1 cellular context compared by ENCODE assay signal in the genomic region with DNA sequence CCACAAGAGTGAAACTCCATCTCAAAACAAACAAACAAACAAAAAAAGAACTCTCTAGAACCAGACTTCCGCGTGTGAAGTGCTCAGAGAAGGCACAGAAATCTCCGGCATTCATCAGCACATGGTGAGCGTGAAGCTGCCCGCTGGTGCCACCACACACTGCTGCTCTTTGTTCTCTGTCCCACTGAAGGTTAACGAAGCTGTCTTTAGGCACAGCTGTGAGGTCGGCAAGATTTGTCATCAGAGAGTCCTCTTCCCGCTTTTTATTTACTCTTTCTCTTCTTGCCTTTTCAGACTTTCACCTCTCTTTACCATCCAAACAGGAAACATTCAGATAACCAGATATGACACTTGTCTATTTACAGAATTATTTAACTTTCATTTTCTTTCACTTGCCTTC.
A peak's percentile ranks its signal among the peaks of the same experiment; 100 is the strongest.
TF ChIP-seq lines count a peak whose summit lies in the region.

No MANE protein-coding gene starts in this region.

TF ChIP-seq in HepG2, 621 proteins besides CTCF, POLR2A, EP300 and RAD21 (continued from another document):
- TF ChIP-seq, protein P1, sequence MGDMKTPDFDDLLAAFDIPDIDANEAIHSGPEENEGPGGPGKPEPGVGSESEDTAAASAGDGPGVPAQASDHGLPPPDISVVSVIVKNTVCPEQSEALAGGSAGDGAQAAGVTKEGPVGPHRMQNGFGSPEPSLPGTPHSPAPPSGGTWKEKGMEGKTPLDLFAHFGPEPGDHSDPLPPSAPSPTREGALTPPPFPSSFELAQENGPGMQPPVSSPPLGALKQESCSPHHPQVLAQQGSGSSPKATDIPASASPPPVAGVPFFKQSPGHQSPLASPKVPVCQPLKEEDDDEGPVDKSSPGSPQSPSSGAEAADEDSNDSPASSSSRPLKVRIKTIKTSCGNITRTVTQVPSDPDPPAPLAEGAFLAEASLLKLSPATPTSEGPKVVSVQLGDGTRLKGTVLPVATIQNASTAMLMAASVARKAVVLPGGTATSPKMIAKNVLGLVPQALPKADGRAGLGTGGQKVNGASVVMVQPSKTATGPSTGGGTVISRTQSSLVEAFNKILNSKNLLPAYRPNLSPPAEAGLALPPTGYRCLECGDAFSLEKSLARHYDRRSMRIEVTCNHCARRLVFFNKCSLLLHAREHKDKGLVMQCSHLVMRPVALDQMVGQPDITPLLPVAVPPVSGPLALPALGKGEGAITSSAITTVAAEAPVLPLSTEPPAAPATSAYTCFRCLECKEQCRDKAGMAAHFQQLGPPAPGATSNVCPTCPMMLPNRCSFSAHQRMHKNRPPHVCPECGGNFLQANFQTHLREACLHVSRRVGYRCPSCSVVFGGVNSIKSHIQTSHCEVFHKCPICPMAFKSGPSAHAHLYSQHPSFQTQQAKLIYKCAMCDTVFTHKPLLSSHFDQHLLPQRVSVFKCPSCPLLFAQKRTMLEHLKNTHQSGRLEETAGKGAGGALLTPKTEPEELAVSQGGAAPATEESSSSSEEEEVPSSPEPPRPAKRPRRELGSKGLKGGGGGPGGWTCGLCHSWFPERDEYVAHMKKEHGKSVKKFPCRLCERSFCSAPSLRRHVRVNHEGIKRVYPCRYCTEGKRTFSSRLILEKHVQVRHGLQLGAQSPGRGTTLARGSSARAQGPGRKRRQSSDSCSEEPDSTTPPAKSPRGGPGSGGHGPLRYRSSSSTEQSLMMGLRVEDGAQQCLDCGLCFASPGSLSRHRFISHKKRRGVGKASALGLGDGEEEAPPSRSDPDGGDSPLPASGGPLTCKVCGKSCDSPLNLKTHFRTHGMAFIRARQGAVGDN (CRISPR knock-in tag; IDR thresholded peaks at IDR 0.05) = peak; percentile 24; the same call in 1 of the 2 replicates
- TF ChIP-seq ZNF34 (CRISPR knock-in tag; IDR thresholded peaks at IDR 0.05; ENCODE audit: borderline replicate concordance) (no peak), SALL1 (CRISPR knock-in tag; IDR thresholded peaks at IDR 0.05) (peak; percentile 25; the same call in 1 of the 2 replicates), SOX13 (IDR thresholded peaks at IDR 0.05) (no peak), SOX13 (CRISPR knock-in tag; conservative IDR thresholded peaks at IDR 0.05 in 1 of 2, IDR thresholded peaks at IDR 0.05 in 1 of 2) (peak in 1 of 2 experiments; percentile 33; a peak in 1 of 4 replicates), ZNF670 (CRISPR knock-in tag; IDR thresholded peaks at IDR 0.05; ENCODE audit: borderline replicate concordance) (no peak), TBX2 (CRISPR knock-in tag; IDR thresholded peaks at IDR 0.05; ENCODE audit: borderline replicate concordance) (peak; percentile 40; the same call in 1 of the 2 replicates), MYC (CRISPR knock-in tag; IDR thresholded peaks at IDR 0.05; ENCODE audit: borderline replicate concordance) (peak; percentile 38; the same call in 1 of the 2 replicates), TCF7L2 (IDR thresholded peaks at IDR 0.05; ENCODE audit: low read depth, low read length) (no peak), TCF7 (IDR thresholded peaks at IDR 0.05; ENCODE audit: low read depth) (peak; percentile 36; the same call in 1 of the 2 replicates), ZNF205 (CRISPR knock-in tag; IDR thresholded peaks at IDR 0.05) (0 out of 2 replicates have a peak, but pooled peaks have one; percentile 48), ELF3 (CRISPR knock-in tag; IDR thresholded peaks at IDR 0.05) (peak; percentile 47; the same call in 1 of the 2 replicates), GATAD2A (CRISPR knock-in tag; IDR thresholded peaks at IDR 0.05) (peak; percentile 26; the same call in 1 of the 2 replicates), POGZ (CRISPR knock-in tag; IDR thresholded peaks at IDR 0.05) (0 out of 2 replicates have a peak, but pooled peaks have one; percentile 24), SAP130 (CRISPR knock-in tag; IDR thresholded peaks at IDR 0.05; ENCODE audit: low read depth) (peak; percentile 23; the same call in 1 of the 2 replicates), ZNF652 (CRISPR knock-in tag; IDR thresholded peaks at IDR 0.05; ENCODE audit: borderline replicate concordance, low read depth) (0 out of 2 replicates have a peak, but pooled peaks have one; percentile 22), ZMYM3 (CRISPR knock-in tag; IDR thresholded peaks at IDR 0.05) (peak; percentile 57; the same call in 1 of the 2 replicates), ELF1 (CRISPR knock-in tag; IDR thresholded peaks at IDR 0.05) (0 out of 2 replicates have a peak, but pooled peaks have one; percentile 10), FOXP1 (IDR thresholded peaks at IDR 0.05) (no peak), FOXP1 (CRISPR knock-in tag; IDR thresholded peaks at IDR 0.05) (0 out of 2 replicates have a peak, but pooled peaks have one; percentile 14)
- TF ChIP-seq, protein P2, sequence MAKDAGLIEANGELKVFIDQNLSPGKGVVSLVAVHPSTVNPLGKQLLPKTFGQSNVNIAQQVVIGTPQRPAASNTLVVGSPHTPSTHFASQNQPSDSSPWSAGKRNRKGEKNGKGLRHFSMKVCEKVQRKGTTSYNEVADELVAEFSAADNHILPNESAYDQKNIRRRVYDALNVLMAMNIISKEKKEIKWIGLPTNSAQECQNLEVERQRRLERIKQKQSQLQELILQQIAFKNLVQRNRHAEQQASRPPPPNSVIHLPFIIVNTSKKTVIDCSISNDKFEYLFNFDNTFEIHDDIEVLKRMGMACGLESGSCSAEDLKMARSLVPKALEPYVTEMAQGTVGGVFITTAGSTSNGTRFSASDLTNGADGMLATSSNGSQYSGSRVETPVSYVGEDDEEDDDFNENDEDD (CRISPR knock-in tag; IDR thresholded peaks at IDR 0.05; ENCODE audit: borderline replicate concordance) = peak; percentile 66; the same call in 1 of the 2 replicates
- TF ChIP-seq, protein P3, sequence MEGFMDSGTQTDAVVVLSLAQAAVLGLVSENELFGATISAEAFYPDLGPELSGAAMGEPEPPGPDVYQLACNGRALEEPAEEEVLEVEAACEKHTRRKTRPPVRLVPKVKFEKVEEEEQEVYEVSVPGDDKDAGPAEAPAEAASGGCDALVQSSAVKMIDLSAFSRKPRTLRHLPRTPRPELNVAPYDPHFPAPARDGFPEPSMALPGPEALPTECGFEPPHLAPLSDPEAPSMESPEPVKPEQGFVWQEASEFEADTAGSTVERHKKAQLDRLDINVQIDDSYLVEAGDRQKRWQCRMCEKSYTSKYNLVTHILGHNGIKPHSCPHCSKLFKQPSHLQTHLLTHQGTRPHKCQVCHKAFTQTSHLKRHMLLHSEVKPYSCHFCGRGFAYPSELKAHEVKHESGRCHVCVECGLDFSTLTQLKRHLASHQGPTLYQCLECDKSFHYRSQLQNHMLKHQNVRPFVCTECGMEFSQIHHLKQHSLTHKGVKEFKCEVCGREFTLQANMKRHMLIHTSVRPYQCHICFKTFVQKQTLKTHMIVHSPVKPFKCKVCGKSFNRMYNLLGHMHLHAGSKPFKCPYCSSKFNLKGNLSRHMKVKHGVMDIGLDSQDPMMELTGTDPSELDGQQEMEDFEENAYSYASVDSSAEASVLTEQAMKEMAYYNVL (CRISPR knock-in tag; IDR thresholded peaks at IDR 0.05; ENCODE audit: borderline replicate concordance) = peak; percentile 49; the same call in 1 of the 2 replicates
- TF ChIP-seq, protein P4, sequence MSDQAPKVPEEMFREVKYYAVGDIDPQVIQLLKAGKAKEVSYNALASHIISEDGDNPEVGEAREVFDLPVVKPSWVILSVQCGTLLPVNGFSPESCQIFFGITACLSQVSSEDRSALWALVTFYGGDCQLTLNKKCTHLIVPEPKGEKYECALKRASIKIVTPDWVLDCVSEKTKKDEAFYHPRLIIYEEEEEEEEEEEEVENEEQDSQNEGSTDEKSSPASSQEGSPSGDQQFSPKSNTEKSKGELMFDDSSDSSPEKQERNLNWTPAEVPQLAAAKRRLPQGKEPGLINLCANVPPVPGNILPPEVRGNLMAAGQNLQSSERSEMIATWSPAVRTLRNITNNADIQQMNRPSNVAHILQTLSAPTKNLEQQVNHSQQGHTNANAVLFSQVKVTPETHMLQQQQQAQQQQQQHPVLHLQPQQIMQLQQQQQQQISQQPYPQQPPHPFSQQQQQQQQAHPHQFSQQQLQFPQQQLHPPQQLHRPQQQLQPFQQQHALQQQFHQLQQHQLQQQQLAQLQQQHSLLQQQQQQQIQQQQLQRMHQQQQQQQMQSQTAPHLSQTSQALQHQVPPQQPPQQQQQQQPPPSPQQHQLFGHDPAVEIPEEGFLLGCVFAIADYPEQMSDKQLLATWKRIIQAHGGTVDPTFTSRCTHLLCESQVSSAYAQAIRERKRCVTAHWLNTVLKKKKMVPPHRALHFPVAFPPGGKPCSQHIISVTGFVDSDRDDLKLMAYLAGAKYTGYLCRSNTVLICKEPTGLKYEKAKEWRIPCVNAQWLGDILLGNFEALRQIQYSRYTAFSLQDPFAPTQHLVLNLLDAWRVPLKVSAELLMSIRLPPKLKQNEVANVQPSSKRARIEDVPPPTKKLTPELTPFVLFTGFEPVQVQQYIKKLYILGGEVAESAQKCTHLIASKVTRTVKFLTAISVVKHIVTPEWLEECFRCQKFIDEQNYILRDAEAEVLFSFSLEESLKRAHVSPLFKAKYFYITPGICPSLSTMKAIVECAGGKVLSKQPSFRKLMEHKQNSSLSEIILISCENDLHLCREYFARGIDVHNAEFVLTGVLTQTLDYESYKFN (CRISPR knock-in tag; conservative IDR thresholded peaks at IDR 0.05) = 0 out of 2 replicates have a peak, but pooled peaks have one; percentile 24
- TF ChIP-seq, protein P5, sequence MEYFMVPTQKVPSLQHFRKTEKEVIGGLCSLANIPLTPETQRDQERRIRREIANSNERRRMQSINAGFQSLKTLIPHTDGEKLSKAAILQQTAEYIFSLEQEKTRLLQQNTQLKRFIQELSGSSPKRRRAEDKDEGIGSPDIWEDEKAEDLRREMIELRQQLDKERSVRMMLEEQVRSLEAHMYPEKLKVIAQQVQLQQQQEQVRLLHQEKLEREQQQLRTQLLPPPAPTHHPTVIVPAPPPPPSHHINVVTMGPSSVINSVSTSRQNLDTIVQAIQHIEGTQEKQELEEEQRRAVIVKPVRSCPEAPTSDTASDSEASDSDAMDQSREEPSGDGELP (IDR thresholded peaks at IDR 0.05; ENCODE audit: borderline replicate concordance, low read depth) = peak; percentile 54; the same call in 1 of the 2 replicates
- TF ChIP-seq, protein P6, sequence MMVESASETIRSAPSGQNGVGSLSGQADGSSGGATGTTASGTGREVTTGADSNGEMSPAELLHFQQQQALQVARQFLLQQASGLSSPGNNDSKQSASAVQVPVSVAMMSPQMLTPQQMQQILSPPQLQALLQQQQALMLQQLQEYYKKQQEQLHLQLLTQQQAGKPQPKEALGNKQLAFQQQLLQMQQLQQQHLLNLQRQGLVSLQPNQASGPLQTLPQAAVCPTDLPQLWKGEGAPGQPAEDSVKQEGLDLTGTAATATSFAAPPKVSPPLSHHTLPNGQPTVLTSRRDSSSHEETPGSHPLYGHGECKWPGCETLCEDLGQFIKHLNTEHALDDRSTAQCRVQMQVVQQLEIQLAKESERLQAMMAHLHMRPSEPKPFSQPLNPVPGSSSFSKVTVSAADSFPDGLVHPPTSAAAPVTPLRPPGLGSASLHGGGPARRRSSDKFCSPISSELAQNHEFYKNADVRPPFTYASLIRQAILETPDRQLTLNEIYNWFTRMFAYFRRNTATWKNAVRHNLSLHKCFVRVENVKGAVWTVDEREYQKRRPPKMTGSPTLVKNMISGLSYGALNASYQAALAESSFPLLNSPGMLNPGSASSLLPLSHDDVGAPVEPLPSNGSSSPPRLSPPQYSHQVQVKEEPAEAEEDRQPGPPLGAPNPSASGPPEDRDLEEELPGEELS (CRISPR knock-in tag; IDR thresholded peaks at IDR 0.05) = 0 out of 2 replicates have a peak, but pooled peaks have one; percentile 24
- TF ChIP-seq, protein P7, sequence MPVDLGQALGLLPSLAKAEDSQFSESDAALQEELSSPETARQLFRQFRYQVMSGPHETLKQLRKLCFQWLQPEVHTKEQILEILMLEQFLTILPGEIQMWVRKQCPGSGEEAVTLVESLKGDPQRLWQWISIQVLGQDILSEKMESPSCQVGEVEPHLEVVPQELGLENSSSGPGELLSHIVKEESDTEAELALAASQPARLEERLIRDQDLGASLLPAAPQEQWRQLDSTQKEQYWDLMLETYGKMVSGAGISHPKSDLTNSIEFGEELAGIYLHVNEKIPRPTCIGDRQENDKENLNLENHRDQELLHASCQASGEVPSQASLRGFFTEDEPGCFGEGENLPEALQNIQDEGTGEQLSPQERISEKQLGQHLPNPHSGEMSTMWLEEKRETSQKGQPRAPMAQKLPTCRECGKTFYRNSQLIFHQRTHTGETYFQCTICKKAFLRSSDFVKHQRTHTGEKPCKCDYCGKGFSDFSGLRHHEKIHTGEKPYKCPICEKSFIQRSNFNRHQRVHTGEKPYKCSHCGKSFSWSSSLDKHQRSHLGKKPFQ (CRISPR knock-in tag; IDR thresholded peaks at IDR 0.05; ENCODE audit: insufficient replicate concordance) = no peak
- TF ChIP-seq, protein P8, sequence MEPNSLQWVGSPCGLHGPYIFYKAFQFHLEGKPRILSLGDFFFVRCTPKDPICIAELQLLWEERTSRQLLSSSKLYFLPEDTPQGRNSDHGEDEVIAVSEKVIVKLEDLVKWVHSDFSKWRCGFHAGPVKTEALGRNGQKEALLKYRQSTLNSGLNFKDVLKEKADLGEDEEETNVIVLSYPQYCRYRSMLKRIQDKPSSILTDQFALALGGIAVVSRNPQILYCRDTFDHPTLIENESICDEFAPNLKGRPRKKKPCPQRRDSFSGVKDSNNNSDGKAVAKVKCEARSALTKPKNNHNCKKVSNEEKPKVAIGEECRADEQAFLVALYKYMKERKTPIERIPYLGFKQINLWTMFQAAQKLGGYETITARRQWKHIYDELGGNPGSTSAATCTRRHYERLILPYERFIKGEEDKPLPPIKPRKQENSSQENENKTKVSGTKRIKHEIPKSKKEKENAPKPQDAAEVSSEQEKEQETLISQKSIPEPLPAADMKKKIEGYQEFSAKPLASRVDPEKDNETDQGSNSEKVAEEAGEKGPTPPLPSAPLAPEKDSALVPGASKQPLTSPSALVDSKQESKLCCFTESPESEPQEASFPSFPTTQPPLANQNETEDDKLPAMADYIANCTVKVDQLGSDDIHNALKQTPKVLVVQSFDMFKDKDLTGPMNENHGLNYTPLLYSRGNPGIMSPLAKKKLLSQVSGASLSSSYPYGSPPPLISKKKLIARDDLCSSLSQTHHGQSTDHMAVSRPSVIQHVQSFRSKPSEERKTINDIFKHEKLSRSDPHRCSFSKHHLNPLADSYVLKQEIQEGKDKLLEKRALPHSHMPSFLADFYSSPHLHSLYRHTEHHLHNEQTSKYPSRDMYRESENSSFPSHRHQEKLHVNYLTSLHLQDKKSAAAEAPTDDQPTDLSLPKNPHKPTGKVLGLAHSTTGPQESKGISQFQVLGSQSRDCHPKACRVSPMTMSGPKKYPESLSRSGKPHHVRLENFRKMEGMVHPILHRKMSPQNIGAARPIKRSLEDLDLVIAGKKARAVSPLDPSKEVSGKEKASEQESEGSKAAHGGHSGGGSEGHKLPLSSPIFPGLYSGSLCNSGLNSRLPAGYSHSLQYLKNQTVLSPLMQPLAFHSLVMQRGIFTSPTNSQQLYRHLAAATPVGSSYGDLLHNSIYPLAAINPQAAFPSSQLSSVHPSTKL (CRISPR knock-in tag; IDR thresholded peaks at IDR 0.05) = peak; percentile 54
- TF ChIP-seq, protein P9, sequence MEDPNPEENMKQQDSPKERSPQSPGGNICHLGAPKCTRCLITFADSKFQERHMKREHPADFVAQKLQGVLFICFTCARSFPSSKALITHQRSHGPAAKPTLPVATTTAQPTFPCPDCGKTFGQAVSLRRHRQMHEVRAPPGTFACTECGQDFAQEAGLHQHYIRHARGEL (CRISPR knock-in tag; IDR thresholded peaks at IDR 0.05) = no peak
